Comparison of ENCODE assay signal across 15 cellular contexts in genomic region chr7:116441534-116441933, GRCh38. TPM values are rescaled to one million over a fixed set of nuclear protein-coding genes. Genes with fewer than 3 reads are reported as not detected.
DNase-seq lines count a peak whose midpoint lies in the region; ATAC-seq, FAIRE-seq and TF ChIP-seq lines count a peak whose summit lies in the region.
"Had no signal": no experiment of that assay in that cellular context is flagged by ENCODE, and none has a peak within 500 bp of the region (broad histone marks: within the 10 kb centered on the region; RNA-seq: fewer than 3 reads in every experiment).

No MANE protein-coding gene starts in this region.

- no peak for TF ChIP-seq RAD21 in K562 (CRISPR knock-in tag; conservative IDR thresholded peaks at IDR 0.05 in 1 of 2, IDR thresholded peaks at IDR 0.05 in 1 of 2)

- TF ChIP-seq POLR2A in K562 (conservative IDR thresholded peaks at IDR 0.05) = no peak
- TF ChIP-seq POLR2A in testis (IDR thresholded peaks at IDR 0.05) = no peak

- no peaks in the 10 kb centered on the region for H3K36me3 Mint-ChIP-seq in progenitor cell of endocrine pancreas (ENCODE audit: insufficient read depth)
- H3K36me3 Mint-ChIP-seq: CD8-positive, alpha-beta memory T cell; immature natural killer cell had no signal

- TF ChIP-seq CTCF in K562 (IDR thresholded peaks at IDR 0.05 in 2 of 3, conservative IDR thresholded peaks at IDR 0.05 in 1 of 3; ENCODE audit: insufficient read depth in 2 of 3, low read depth in 1 of 3, low read length in 3 of 3) (no peak), foreskin keratinocyte (conservative IDR thresholded peaks at IDR 0.05) (no peak), testis (IDR thresholded peaks at IDR 0.05) (no peak), progenitor cell of endocrine pancreas (IDR thresholded peaks at IDR 0.05; ENCODE audit: unreplicated experiment) (no peak)

- no peaks in the 10 kb centered on the region for H3K36me3 ChIP-seq in K562 (ENCODE audit: control insufficient read depth, insufficient read depth, low read length)
- H3K36me3 ChIP-seq in testis (ENCODE audit: low read depth, missing control alignments) = no peaks in the 10 kb centered on the region
- H3K36me3 ChIP-seq: WERI-Rb-1 had no signal

- intact Hi-C loops in K562 (cut with micrococcal nuclease) = no loop called here
- intact Hi-C loops in testis (cut with DNase I; ENCODE audit: low total_unique reads) = no loop called here
- intact Hi-C loops in head of caudate nucleus (cut with DNase I) = no loop called here

- H3K9me3 ChIP-seq in K562 (replicated peaks; ENCODE audit: control insufficient read depth, insufficient read depth, low read depth, low read length) (no peaks in the 10 kb centered on the region), testis (no peaks in the 10 kb centered on the region)

- H3K4me3 Mint-ChIP-seq in progenitor cell of endocrine pancreas (ENCODE audit: low read depth) = no peak overlapping the region
- H3K4me3 Mint-ChIP-seq: CD8-positive, alpha-beta memory T cell; H9; immature natural killer cell had no signal

- no peak overlapping the region for H3K9ac ChIP-seq in K562 (ENCODE audit: insufficient read depth in 1 of 2, low read depth in 2 of 2, low read length in 2 of 2)

- in situ Hi-C loops in K562 (cut with MboI) = no loop called here

- no TSS peak for BruUV-seq in K562 (replicated peaks; lab: Mats Ljungman, UMichigan)

- no peaks in the 10 kb centered on the region for H3K4me1 Mint-ChIP-seq in progenitor cell of endocrine pancreas (ENCODE audit: low read depth)
- H3K4me1 Mint-ChIP-seq: CD8-positive, alpha-beta memory T cell; immature natural killer cell had no signal

- H3K4me3 ChIP-seq in K562 (no peak overlapping the region), testis (no peak overlapping the region)

- no peaks in the 10 kb centered on the region for H3K9me1 ChIP-seq in K562 (ENCODE audit: control insufficient read depth, insufficient read depth, low read length)

- no peak for ATAC-seq in K562
- no peak for ATAC-seq in foreskin keratinocyte
- no peak for ATAC-seq in HG02885 (IDR thresholded peaks at IDR 0.05; ENCODE audit: poor library complexity, unreplicated experiment)

- POLR2A ChIA-PET in K562 (lab: Yijun Ruan, JAX) = interaction anchor here (1.1 kb wide), 1 partner anchor 24 kb away, joined by 4 read pairs; no protein-coding TSS in a partner anchor

- H3K9me3 Mint-ChIP-seq in progenitor cell of endocrine pancreas (ENCODE audit: low read depth) = no peaks in the 10 kb centered on the region
- H3K9me3 Mint-ChIP-seq: CD8-positive, alpha-beta memory T cell; H9 had no signal

- no peaks in the 10 kb centered on the region for H3K27me3 Mint-ChIP-seq in progenitor cell of endocrine pancreas

- no peak for FAIRE-seq in K562 (lab: Jason Lieb, UNC)

- no peak for TF ChIP-seq EP300 in K562 (IDR thresholded peaks at IDR 0.05; ENCODE audit: low read length)

- H3K4me1 ChIP-seq in K562 (replicated peaks in 1 of 2; ENCODE audit: control insufficient read depth in 2 of 2, insufficient read depth in 2 of 2, low read length in 2 of 2) = peaks cover 8 to 25% of the 10 kb centered on the region in 2 experiments; a peak in 3 of 5 replicates
- peaks cover 31% of the 10 kb centered on the region for H3K4me1 ChIP-seq in foreskin keratinocyte
- H3K4me1 ChIP-seq in testis = peaks cover 9% of the 10 kb centered on the region

- peak; percentile 45 for DNase-seq in HCEC 1CT
- no peak for DNase-seq in K562 (ENCODE audit: extremely low read depth in 1 of 4, low spot score in 3 of 4)
- DNase-seq in foreskin keratinocyte = no peak
- no peak for DNase-seq in testis
- no peak for DNase-seq in progenitor cell of endocrine pancreas (ENCODE audit: low spot score, unreplicated experiment)
- DNase-seq in head of caudate nucleus = no peak
- DNase-seq in NCI-H187 (lab: John Stamatoyannopoulos, UW) = no peak
- DNase-seq: activated naive CD4-positive, alpha-beta T cell treated with Interleukin-2 at 50 U/mL for 16 hours; CD8-positive, alpha-beta memory T cell; H9; immature natural killer cell; stimulated activated naive CD4-positive, alpha-beta T cell treated with Interleukin-2 at 50 U/mL for 16 hours; WERI-Rb-1 had no signal

- no peaks in the 10 kb centered on the region for H3K27me3 ChIP-seq in K562 (ENCODE audit: control insufficient read depth in 2 of 2, insufficient read depth in 2 of 2, low read length in 2 of 2)
- no peaks in the 10 kb centered on the region for H3K27me3 ChIP-seq in foreskin keratinocyte
- no peaks in the 10 kb centered on the region for H3K27me3 ChIP-seq in testis

- CTCF ChIA-PET in K562 (lab: Yijun Ruan, JAX; ENCODE audit: low intra/inter-chr PET ratio) = no interaction called here

- 69% methylated on average over 4 of the region's 4 CpGs for WGBS in K562 (ENCODE audit: insufficient coverage, low coverage, missing lambda C conversion rate)
- 43 to 49% methylated on average over 4 of the region's 4 CpGs for WGBS in testis, 2 donors

- H3K27ac ChIP-seq in K562 (ENCODE audit: extremely low read depth, low read depth, low read length) (no peak overlapping the region), foreskin keratinocyte (peak overlapping the region; percentile 56), testis (peak overlapping the region; percentile 40 to 44)
- H3K27ac ChIP-seq: WERI-Rb-1 had no signal

- no peaks in the 10 kb centered on the region for H4K20me1 ChIP-seq in K562 (replicated peaks; ENCODE audit: control insufficient read depth, insufficient read depth, low read length)

- no peak overlapping the region for H3K4me2 ChIP-seq in K562 (ENCODE audit: insufficient read depth, low read length)

- H2AFZ ChIP-seq in K562 (ENCODE audit: low read depth, low read length) = peak overlapping the region; percentile 15; the same call in 1 of the 2 replicates

- no peaks in the 10 kb centered on the region for H3K79me2 ChIP-seq in K562 (ENCODE audit: control insufficient read depth, insufficient read depth, low read length)

- H3K27ac Mint-ChIP-seq in progenitor cell of endocrine pancreas = no peak overlapping the region
- H3K27ac Mint-ChIP-seq: CD8-positive, alpha-beta memory T cell; H9; immature natural killer cell had no signal

TF ChIP-seq in K562, 482 proteins besides CTCF, POLR2A, EP300 and RAD21:
- TF ChIP-seq L3MBTL2 (IDR thresholded peaks at IDR 0.05) (no peak), ZNF175 (CRISPR knock-in tag; IDR thresholded peaks at IDR 0.05; ENCODE audit: low read depth) (no peak)

RNA-seq across cellular contexts. Expression of gene CAV2, which starts 58.0 kb away (rescaled TPM):
- total RNA-seq in K562 (2011; cell fraction: chromatin; rRNA removed; ENCODE audit: low replicate concordance) = 38.0 and 48.6 TPM in 2 replicates
- total RNA-seq in K562 (2011; cell fraction: nucleolus; rRNA removed) = 45.0 and 46.4 TPM in 2 replicates
- 52.1 and 67.7 TPM in 2 replicates for total RNA-seq in K562 (2011; cell fraction: nucleoplasm; rRNA removed)
- total RNA-seq in K562 (2014; rRNA removed) (30.0 and 32.4 TPM in 2 replicates), K562 (2014; rRNA removed; fragmentation: Illumina TruSeq; extraction: Trizol) (43.0 and 50.7 TPM in 2 replicates), K562 (2015; rRNA removed; fragmentation: Illumina TruSeq; extraction: Trizol) (43.9 and 49.3 TPM in 2 replicates), K562 (2021) (36.4 and 38.3 TPM in 2 replicates), foreskin keratinocyte (253 and 280 TPM in 2 replicates), testis (10 to 100 TPM; 33.0 to 40.2 TPM), progenitor cell of endocrine pancreas (9.4 and 9.9 TPM in 2 replicates)
- polyA plus RNA-seq in K562 (2011; rRNA removed) (109 and 137 TPM in 2 replicates), K562 (2014; fragmentation: Illumina TruSeq; extraction: Trizol) (34.1 and 41.4 TPM in 2 replicates), K562 (2014; fragmentation: Nextera tagmentation; extraction: Ambion mirVana) (10 to 100 TPM; 16.1 to 16.5 TPM), K562 (2014; rRNA removed) (30.3 and 31.8 TPM in 2 replicates), foreskin keratinocyte (181 and 220 TPM in 2 replicates), testis (ENCODE audit: insufficient read depth, low read depth, low replicate concordance) (33.5 TPM)
- 80.8 and 129 TPM in 2 replicates for polyA plus RNA-seq in K562 (2011; cell fraction: cytosol; rRNA removed)
- polyA plus RNA-seq in K562 (2011; cell fraction: nucleus; rRNA removed) = 57.6 and 71.3 TPM in 2 replicates
- polyA plus RNA-seq in K562 (2012) = 25.3 and 39.5 TPM in 2 replicates
- 119 and 144 TPM in 2 replicates for polyA minus RNA-seq in K562 (2011; rRNA and poly(A)+ RNA removed)
- polyA minus RNA-seq in K562 (2011; cell fraction: cytosol; rRNA and poly(A)+ RNA removed) = 58.1 and 68.9 TPM in 2 replicates
- 39.6 and 59.2 TPM in 2 replicates for polyA minus RNA-seq in K562 (2011; cell fraction: nucleus; rRNA and poly(A)+ RNA removed)
- total RNA-seq: CD8-positive, alpha-beta memory T cell; G401 had no signal
- polyA plus RNA-seq: CD8-positive, alpha-beta memory T cell; immature natural killer cell had no signal
